In genomic region chr11:110833033-110833484, GRCh38 we compare ENCODE assay signal across 17 cellular contexts.
A peak's percentile ranks its signal among the peaks of the same experiment; 100 is the strongest.
DNase-seq lines count a peak whose midpoint lies in the region; ATAC-seq and TF ChIP-seq lines count a peak whose summit lies in the region.
"Had no signal": no experiment of that assay in that cellular context is flagged by ENCODE, and none has a peak within 500 bp of the region (broad histone marks: within the 10 kb centered on the region; RNA-seq: fewer than 3 reads in every experiment).

No MANE protein-coding gene starts in this region.

- peak overlapping the region; percentile 29 for H3K4me2 ChIP-seq in fibroblast of lung (ENCODE audit: extremely low read depth, insufficient read depth, low read length)

- no peaks in the 10 kb centered on the region for H3K9me3 Mint-ChIP-seq in activated T-cell treated with anti-CD3 and anti-CD28 coated beads, Interleukin-2, amount 50 U/mL, for 24 hours
- H3K9me3 Mint-ChIP-seq: activated B cell treated with CpG ODN at 0.5 μM for 24 hours had no signal

- peak overlapping the region; percentile 43; the same call in 1 of the 2 replicates for H3K27ac ChIP-seq in VCaP
- peak overlapping the region; percentile 63 for H3K27ac ChIP-seq in fibroblast of lung (ENCODE audit: insufficient read depth, low read length)
- H3K27ac ChIP-seq: HL-60, pancreas, upper lobe of left lung had no signal

- no peak for TF ChIP-seq POLR2A in lower leg skin (IDR thresholded peaks at IDR 0.05)

- H3K9me3 ChIP-seq in fibroblast of lung (ENCODE audit: control insufficient read depth, insufficient read depth, low read depth, low read length): no peaks in the 10 kb centered on the region
- H3K9me3 ChIP-seq: pancreas, upper lobe of left lung had no signal

- H3K36me3 Mint-ChIP-seq in activated T-cell treated with anti-CD3 and anti-CD28 coated beads, Interleukin-2, amount 50 U/mL, for 24 hours (ENCODE audit: low read depth): no peaks in the 10 kb centered on the region
- H3K36me3 Mint-ChIP-seq: mesothelial cell of epicardium had no signal

- peak overlapping the region; percentile 37 for H2AFZ ChIP-seq in fibroblast of lung (ENCODE audit: low read length)

- H3K79me2 ChIP-seq in fibroblast of lung (ENCODE audit: control insufficient read depth, insufficient read depth, low read length): no peaks in the 10 kb centered on the region

- peak overlapping the region; percentile 88 for H3K27ac Mint-ChIP-seq in activated T-cell treated with anti-CD3 and anti-CD28 coated beads, Interleukin-2, amount 50 U/mL, for 24 hours
- H3K27ac Mint-ChIP-seq: activated B cell treated with CpG ODN at 0.5 μM for 24 hours, mesothelial cell of epicardium had no signal

- TF ChIP-seq CTCF in VCaP (conservative IDR thresholded peaks at IDR 0.05) (no peak), fibroblast of lung (conservative IDR thresholded peaks at IDR 0.05 in 1 of 2, IDR thresholded peaks at IDR 0.05 in 1 of 2; ENCODE audit: low read depth in 1 of 2, low read length in 2 of 2) (no peak), lower leg skin (IDR thresholded peaks at IDR 0.05) (no peak)

- H3K4me3 Mint-ChIP-seq in activated T-cell treated with anti-CD3 and anti-CD28 coated beads, Interleukin-2, amount 50 U/mL, for 24 hours: no peak overlapping the region
- H3K4me3 Mint-ChIP-seq: activated B cell treated with CpG ODN at 0.5 μM for 24 hours, mesothelial cell of epicardium had no signal

- intact Hi-C loops in posterior cingulate gyrus (cut with DNase I) (no loop called here), lower leg skin (cut with DNase I; ENCODE audit: low total_unique reads) (no loop called here)

- no peaks in the 10 kb centered on the region for H3K36me3 ChIP-seq in fibroblast of lung (ENCODE audit: control insufficient read depth, insufficient read depth, low read length)
- H3K36me3 ChIP-seq: pancreas, upper lobe of left lung had no signal

- H3K27me3 ChIP-seq in fibroblast of lung (ENCODE audit: control insufficient read depth, insufficient read depth, low read length): no peaks in the 10 kb centered on the region
- H3K27me3 ChIP-seq: pancreas, upper lobe of left lung had no signal

- no peaks in the 10 kb centered on the region for H4K20me1 ChIP-seq in fibroblast of lung (ENCODE audit: control insufficient read depth, extremely low read depth, insufficient read depth, low read length)

- ATAC-seq in stimulated activated naive CD8-positive, alpha-beta T cell treated with anti-CD3 and anti-CD28 coated beads, Interleukin-15, Interleukin-2, amounts not matched to agents 100 U/mL and 50 U/mL, for 24 hours: peak; percentile 83
- no peak for ATAC-seq in HG02938 (IDR thresholded peaks at IDR 0.05; ENCODE audit: unreplicated experiment)
- ATAC-seq: pancreas had no signal

- DNase-seq in activated T-cell treated with anti-CD3 and anti-CD28 coated beads, Interleukin-2, amount 50 U/mL, for 24 hours: no peak
- DNase-seq in activated T-cell treated with anti-CD3 and anti-CD28 coated beads for 4 hours (no peak), fibroblast of lung (ENCODE audit: low read depth in 2 of 2) (peak; percentile 69 to 89), posterior cingulate gyrus (no peak), lower leg skin (ENCODE audit: low spot score in 2 of 2) (no peak)
- no peak for DNase-seq in stimulated activated naive CD8-positive, alpha-beta T cell treated with anti-CD3 and anti-CD28 coated beads, Interleukin-15, Interleukin-2, amounts not matched to agents 100 U/mL and 50 U/mL, for 24 hours
- DNase-seq: activated B cell treated with CpG ODN at 0.5 μM for 24 hours; DMS 273 treated with DMSO at 0.1 percent for 48 hours; foreskin melanocyte; NCI-H2107; pancreas; stimulated activated CD4-positive, alpha-beta T cell treated with anti-CD3 and anti-CD28 coated beads, Interleukin-15, amount 100 ng/mL, for 24 hours; upper lobe of left lung had no signal

- H3K4me1 Mint-ChIP-seq in activated T-cell treated with anti-CD3 and anti-CD28 coated beads, Interleukin-2, amount 50 U/mL, for 24 hours (ENCODE audit: low read depth): peaks cover 34% of the 10 kb centered on the region
- H3K4me1 Mint-ChIP-seq: activated B cell treated with CpG ODN at 0.5 μM for 24 hours had no signal

- peaks cover 2% of the 10 kb centered on the region for H3K27me3 Mint-ChIP-seq in activated T-cell treated with anti-CD3 and anti-CD28 coated beads, Interleukin-2, amount 50 U/mL, for 24 hours

- H3K4me1 ChIP-seq in fibroblast of lung (ENCODE audit: control insufficient read depth, extremely low read depth, insufficient read depth, low read length): peaks cover 5% of the 10 kb centered on the region
- H3K4me1 ChIP-seq: pancreas, upper lobe of left lung had no signal

- H3K4me3 ChIP-seq in fibroblast of lung (replicated peaks in 1 of 4; ENCODE audit: control extremely low read depth in 1 of 4, insufficient read depth in 1 of 4, low read depth in 3 of 4, low read length in 4 of 4) (no peak overlapping the region), lower leg skin (ENCODE audit: low read depth, poor library complexity, severe bottlenecking) (no peak overlapping the region)
- H3K4me3 ChIP-seq: pancreas, upper lobe of left lung had no signal

- WGBS in lower leg skin, 2 donors: 66 to 69% methylated on average over 4 of the region's 4 CpGs

- no peak overlapping the region for H3K9ac ChIP-seq in fibroblast of lung (ENCODE audit: insufficient read depth, low read length)

Comparison
In these comparisons a context has a peak if more than half of its experiments do, and no peak if none do; other contexts are left out.
1. DNase-seq: peak in fibroblast of lung (2 of 2); none in activated T-cell treated with anti-CD3 and anti-CD28 coated beads, Interleukin-2, amount 50 U/mL, for 24 hours (single experiment), activated T-cell treated with anti-CD3 and anti-CD28 coated beads for 4 hours (single experiment), stimulated activated naive CD8-positive, alpha-beta T cell treated with anti-CD3 and anti-CD28 coated beads, Interleukin-15, Interleukin-2, amounts not matched to agents 100 U/mL and 50 U/mL, for 24 hours (single experiment), posterior cingulate gyrus (0 of 10) and lower leg skin (0 of 2).